In the genomic region with DNA sequence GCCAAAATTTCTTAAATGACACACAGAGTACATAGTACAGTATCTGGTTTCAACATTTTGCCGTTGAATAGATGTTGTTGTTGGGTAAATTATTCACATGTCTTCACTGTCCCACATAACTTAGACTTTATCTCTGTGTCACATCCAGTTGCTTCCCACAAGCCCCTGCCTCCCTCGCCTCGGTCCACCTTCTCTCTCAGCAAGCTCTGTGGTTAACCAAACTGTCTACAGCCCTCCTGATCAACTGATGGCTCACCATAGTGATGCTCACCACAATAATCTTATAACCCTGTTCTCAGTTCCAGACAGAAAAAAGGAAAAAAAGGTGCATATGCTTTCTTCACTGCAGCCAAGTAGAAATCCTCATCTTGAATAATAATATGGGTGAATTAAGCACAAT, we compare ENCODE assay signal across 1 cellular context.
TF ChIP-seq lines count a peak whose summit lies in the region.

No MANE protein-coding gene starts in this region.

TF ChIP-seq in GM23338, 12 proteins besides CTCF, POLR2A, EP300 and RAD21 (continued from another document):
- TF ChIP-seq, protein P1, sequence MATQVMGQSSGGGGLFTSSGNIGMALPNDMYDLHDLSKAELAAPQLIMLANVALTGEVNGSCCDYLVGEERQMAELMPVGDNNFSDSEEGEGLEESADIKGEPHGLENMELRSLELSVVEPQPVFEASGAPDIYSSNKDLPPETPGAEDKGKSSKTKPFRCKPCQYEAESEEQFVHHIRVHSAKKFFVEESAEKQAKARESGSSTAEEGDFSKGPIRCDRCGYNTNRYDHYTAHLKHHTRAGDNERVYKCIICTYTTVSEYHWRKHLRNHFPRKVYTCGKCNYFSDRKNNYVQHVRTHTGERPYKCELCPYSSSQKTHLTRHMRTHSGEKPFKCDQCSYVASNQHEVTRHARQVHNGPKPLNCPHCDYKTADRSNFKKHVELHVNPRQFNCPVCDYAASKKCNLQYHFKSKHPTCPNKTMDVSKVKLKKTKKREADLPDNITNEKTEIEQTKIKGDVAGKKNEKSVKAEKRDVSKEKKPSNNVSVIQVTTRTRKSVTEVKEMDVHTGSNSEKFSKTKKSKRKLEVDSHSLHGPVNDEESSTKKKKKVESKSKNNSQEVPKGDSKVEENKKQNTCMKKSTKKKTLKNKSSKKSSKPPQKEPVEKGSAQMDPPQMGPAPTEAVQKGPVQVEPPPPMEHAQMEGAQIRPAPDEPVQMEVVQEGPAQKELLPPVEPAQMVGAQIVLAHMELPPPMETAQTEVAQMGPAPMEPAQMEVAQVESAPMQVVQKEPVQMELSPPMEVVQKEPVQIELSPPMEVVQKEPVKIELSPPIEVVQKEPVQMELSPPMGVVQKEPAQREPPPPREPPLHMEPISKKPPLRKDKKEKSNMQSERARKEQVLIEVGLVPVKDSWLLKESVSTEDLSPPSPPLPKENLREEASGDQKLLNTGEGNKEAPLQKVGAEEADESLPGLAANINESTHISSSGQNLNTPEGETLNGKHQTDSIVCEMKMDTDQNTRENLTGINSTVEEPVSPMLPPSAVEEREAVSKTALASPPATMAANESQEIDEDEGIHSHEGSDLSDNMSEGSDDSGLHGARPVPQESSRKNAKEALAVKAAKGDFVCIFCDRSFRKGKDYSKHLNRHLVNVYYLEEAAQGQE (IDR thresholded peaks at IDR 0.05; ENCODE audit: unreplicated experiment), result no peak
- no peak for TF ChIP-seq ETS1 (IDR thresholded peaks at IDR 0.05)
- TF ChIP-seq JUNB (IDR thresholded peaks at IDR 0.05; ENCODE audit: unreplicated experiment), result no peak
- TF ChIP-seq EZH2phosphoT487 (IDR thresholded peaks at IDR 0.05; ENCODE audit: unreplicated experiment), result no peak
- TF ChIP-seq ZNF331 (CRISPR knock-in tag; IDR thresholded peaks at IDR 0.05; ENCODE audit: low read depth), result no peak
